26 cellular contexts compared by ENCODE assay signal in genomic region chr17:44741316-44741715, GRCh38.
"Had no signal": no experiment of that assay in that cellular context is flagged by ENCODE, and none has a peak within 500 bp of the region (broad histone marks: within the 10 kb centered on the region; RNA-seq: fewer than 3 reads in every experiment).

No MANE protein-coding gene starts in this region.

- H3K27me3 Mint-ChIP-seq: stimulated activated memory B cell treated with anti-CD40 and anti-IgM and Interleukin-4, amounts not matched to agents 10 μg/mL and 1 μg/mL and 100 μg/mL, for 72 hours; stimulated activated naive B cell treated with anti-CD40 and anti-IgM and Interleukin-4, amounts not matched to agents 10 μg/mL and 1 μg/mL and 100 μg/mL, for 72 hours; stimulated activated naive CD8-positive, alpha-beta T cell treated with anti-CD3 and anti-CD28 coated beads, Interleukin-15, amount 100 ng/mL, for 72 hours; stimulated activated naive CD8-positive, alpha-beta T cell treated with anti-CD3 and anti-CD28 coated beads, Interleukin-15, Interleukin-2, amounts not matched to agents 100 ng/mL and 50 ng/mL, for 24 hours; type B pancreatic cell had no signal

- H3K4me3 ChIP-seq: stomach, suprapubic skin, testis, thoracic aorta, thyroid gland, tibial artery, tibial nerve, transverse colon, upper lobe of left lung, upper lobe of right lung, uterus, vagina had no signal

- H3K4me1 Mint-ChIP-seq: stimulated activated effector memory CD8-positive, alpha-beta T cell treated with anti-CD3 and anti-CD28 coated beads, Interleukin-12 subunit alpha, Interleukin-12 subunit beta, amount 100 ng/mL, for 72 hours; stimulated activated memory B cell treated with anti-CD40 and anti-IgM and Interleukin-4, amounts not matched to agents 10 μg/mL and 1 μg/mL and 100 μg/mL, for 72 hours; stimulated activated naive CD8-positive, alpha-beta T cell treated with anti-CD3 and anti-CD28 coated beads, Interleukin-15, amount 100 ng/mL, for 72 hours had no signal

- H3K27me3 ChIP-seq: stomach, suprapubic skin, testis, thyroid gland, tibial artery, tibial nerve, transverse colon, upper lobe of left lung, upper lobe of right lung, uterus, vagina had no signal

- H3K4me3 Mint-ChIP-seq: stimulated activated effector memory CD8-positive, alpha-beta T cell treated with anti-CD3 and anti-CD28 coated beads, Interleukin-12 subunit alpha, Interleukin-12 subunit beta, amount 100 ng/mL, for 72 hours; stimulated activated memory B cell treated with anti-CD40 and anti-IgM and Interleukin-4, amounts not matched to agents 10 μg/mL and 1 μg/mL and 100 μg/mL, for 72 hours; stimulated activated naive B cell treated with anti-CD40 and anti-IgM and Interleukin-4, amounts not matched to agents 10 μg/mL and 1 μg/mL and 100 μg/mL, for 72 hours; stimulated activated naive CD8-positive, alpha-beta T cell treated with anti-CD3 and anti-CD28 coated beads, Interleukin-15, amount 100 ng/mL, for 72 hours; stimulated activated naive CD8-positive, alpha-beta T cell treated with anti-CD3 and anti-CD28 coated beads, Interleukin-15, Interleukin-2, amounts not matched to agents 100 ng/mL and 50 ng/mL, for 24 hours; type B pancreatic cell had no signal

- H3K9me3 ChIP-seq: stomach, suprapubic skin, testis, thoracic aorta, thyroid gland, tibial artery, tibial nerve, transverse colon, upper lobe of left lung, upper lobe of right lung, uterus, vagina had no signal

- H3K36me3 ChIP-seq: thoracic aorta, thyroid gland, transverse colon, upper lobe of right lung, uterus, vagina had no signal

- H3K36me3 Mint-ChIP-seq: stimulated activated effector memory CD8-positive, alpha-beta T cell treated with anti-CD3 and anti-CD28 coated beads, Interleukin-12 subunit alpha, Interleukin-12 subunit beta, amount 100 ng/mL, for 72 hours had no signal

- H3K27ac ChIP-seq: stomach, suprapubic skin, testis, thoracic aorta, thyroid gland, tibial artery, tibial nerve, transverse colon, upper lobe of left lung, upper lobe of right lung, uterus, vagina had no signal

- H3K9me3 Mint-ChIP-seq: stimulated activated effector memory CD8-positive, alpha-beta T cell treated with anti-CD3 and anti-CD28 coated beads, Interleukin-12 subunit alpha, Interleukin-12 subunit beta, amount 100 ng/mL, for 72 hours; stimulated activated memory B cell treated with anti-CD40 and anti-IgM and Interleukin-4, amounts not matched to agents 10 μg/mL and 1 μg/mL and 100 μg/mL, for 72 hours; stimulated activated naive B cell treated with anti-CD40 and anti-IgM and Interleukin-4, amounts not matched to agents 10 μg/mL and 1 μg/mL and 100 μg/mL, for 72 hours; stimulated activated naive CD8-positive, alpha-beta T cell treated with anti-CD3 and anti-CD28 coated beads, Interleukin-15, amount 100 ng/mL, for 72 hours; stimulated activated naive CD8-positive, alpha-beta T cell treated with anti-CD3 and anti-CD28 coated beads, Interleukin-15, Interleukin-2, amounts not matched to agents 100 ng/mL and 50 ng/mL, for 24 hours; type B pancreatic cell had no signal

- ATAC-seq: stimulated activated effector memory CD8-positive, alpha-beta T cell treated with anti-CD3 and anti-CD28 coated beads, Interleukin-12 subunit alpha, Interleukin-12 subunit beta, amount 100 ng/mL, for 72 hours; stimulated activated memory B cell treated with anti-CD40 and anti-IgM and Interleukin-4, amounts not matched to agents 10 μg/mL and 1 μg/mL and 100 μg/mL, for 72 hours; stimulated activated naive B cell treated with anti-CD40 and anti-IgM and Interleukin-4, amounts not matched to agents 10 μg/mL and 1 μg/mL and 100 μg/mL, for 72 hours; stimulated activated naive CD8-positive, alpha-beta T cell treated with anti-CD3 and anti-CD28 coated beads, Interleukin-15, amount 100 ng/mL, for 72 hours; stimulated activated naive CD8-positive, alpha-beta T cell treated with anti-CD3 and anti-CD28 coated beads, Interleukin-15, Interleukin-2, amounts not matched to agents 100 U/mL and 50 U/mL, for 24 hours; upper lobe of right lung had no signal

- H3K4me1 ChIP-seq: stomach, suprapubic skin, testis, thyroid gland, tibial artery, tibial nerve, transverse colon, upper lobe of left lung, upper lobe of right lung, uterus, vagina had no signal

- H3K27ac Mint-ChIP-seq: stimulated activated effector memory CD8-positive, alpha-beta T cell treated with anti-CD3 and anti-CD28 coated beads, Interleukin-12 subunit alpha, Interleukin-12 subunit beta, amount 100 ng/mL, for 72 hours; stimulated activated memory B cell treated with anti-CD40 and anti-IgM and Interleukin-4, amounts not matched to agents 10 μg/mL and 1 μg/mL and 100 μg/mL, for 72 hours; stimulated activated naive B cell treated with anti-CD40 and anti-IgM and Interleukin-4, amounts not matched to agents 10 μg/mL and 1 μg/mL and 100 μg/mL, for 72 hours; stimulated activated naive CD8-positive, alpha-beta T cell treated with anti-CD3 and anti-CD28 coated beads, Interleukin-15, amount 100 ng/mL, for 72 hours; stimulated activated naive CD8-positive, alpha-beta T cell treated with anti-CD3 and anti-CD28 coated beads, Interleukin-15, Interleukin-2, amounts not matched to agents 100 ng/mL and 50 ng/mL, for 24 hours; type B pancreatic cell had no signal

- DNase-seq: stimulated activated CD4-positive, alpha-beta T cell treated with anti-CD3 and anti-CD28 coated beads, Interleukin-2, amount 100 ng/mL, for 48 hours; stimulated activated CD4-positive, alpha-beta T cell treated with anti-CD3 and anti-CD28 coated beads, Interleukin-4, amount 100 ng/mL, for 1 hour; stimulated activated CD4-positive, alpha-beta T cell treated with anti-CD3 and anti-CD28 coated beads, Interleukin-4, amount 100 ng/mL, for 24 hours; stimulated activated CD4-positive, alpha-beta T cell treated with anti-CD3 and anti-CD28 coated beads, Interleukin-4, amount 100 ng/mL, for 4 hours; stimulated activated CD8-positive, alpha-beta memory T cell treated with anti-CD3 and anti-CD28 coated beads, Interleukin-4, amount 100 ng/mL, for 48 hours; stimulated activated naive B cell treated with anti-CD40 and anti-IgM and Interleukin-4, amounts not matched to agents 10 μg/mL and 1 μg/mL and 100 μg/mL, for 72 hours; stimulated activated naive CD4-positive, alpha-beta T cell; stimulated activated naive CD4-positive, alpha-beta T cell treated with Interleukin-2 at 50 U/mL for 16 hours; stimulated activated naive CD8-positive, alpha-beta T cell treated with anti-CD3 and anti-CD28 coated beads, Interleukin-15, amount 100 ng/mL, for 72 hours; stimulated activated naive CD8-positive, alpha-beta T cell treated with anti-CD3 and anti-CD28 coated beads, Interleukin-15, Interleukin-2, amounts not matched to agents 100 U/mL and 50 U/mL, for 24 hours; stomach; testis; thyroid gland; tibial artery; transverse colon; upper lobe of left lung; upper lobe of right lung; uterus had no signal
